Comparison of ENCODE assay signal across 33 cellular contexts in genomic region chr3:104126463-104126862, GRCh38.
"Had no signal": no experiment of that assay in that cellular context is flagged by ENCODE, and none has a peak within 500 bp of the region (broad histone marks: within the 10 kb centered on the region; RNA-seq: fewer than 3 reads in every experiment).

No MANE protein-coding gene starts in this region.

- H3K36me3 Mint-ChIP-seq: activated CD4-positive, alpha-beta memory T cell treated with anti-CD3 and anti-CD28 coated beads for 36 hours; activated CD8-positive, alpha-beta memory T cell treated with anti-CD3 and anti-CD28 coated beads, Interleukin-2, amount 10 ng/mL, durations not matched to agents 7 days and 5 days; activated naive CD4-positive, alpha-beta T cell treated with anti-CD3 and anti-CD28 coated beads, Interleukin-2, amount 50 U/mL, for 24 hours; activated naive CD8-positive, alpha-beta T cell treated with anti-CD3 and anti-CD28 coated beads for 36 hours had no signal

- H3K36me3 ChIP-seq: adrenal gland, heart left ventricle, WERI-Rb-1 had no signal

- H3K4me1 ChIP-seq: adrenal gland, body of pancreas, heart left ventricle had no signal

- H3K4me3 Mint-ChIP-seq: activated CD4-positive, alpha-beta memory T cell treated with anti-CD3 and anti-CD28 coated beads for 36 hours; activated CD4-positive, alpha-beta T cell treated with anti-CD3 and anti-CD28 coated beads for 36 hours; activated CD4-positive, alpha-beta T cell treated with anti-CD3 and anti-CD28 coated beads, Interleukin-2, amount 10 ng/mL, durations not matched to agents 24 days and 14 days; activated CD8-positive, alpha-beta memory T cell treated with anti-CD3 and anti-CD28 coated beads, Interleukin-2, amount 10 ng/mL, durations not matched to agents 7 days and 5 days; activated CD8-positive, alpha-beta T cell treated with anti-CD3 and anti-CD28 coated beads, Interleukin-2, amount 10 ng/mL, durations not matched to agents 7 days and 5 days; activated naive CD4-positive, alpha-beta T cell treated with anti-CD3 and anti-CD28 coated beads for 36 hours; activated naive CD4-positive, alpha-beta T cell treated with anti-CD3 and anti-CD28 coated beads, Interleukin-2, amount 50 U/mL, for 24 hours; activated naive CD8-positive, alpha-beta T cell treated with anti-CD3 and anti-CD28 coated beads for 36 hours; activated naive CD8-positive, alpha-beta T cell treated with anti-CD3 and anti-CD28 coated beads, Interleukin-2, amount 50 U/mL, for 24 hours; activated T-helper 1 cell treated with anti-CD3 and anti-CD28 coated beads, Interleukin-12 subunit alpha, Interleukin-12 subunit beta, Interleukin-2, Interleukin-4 antibody, amounts not matched to agents 30 ng/mL and 10 ng/mL and 1 ng/mL, durations not matched to agents 14 hours and 24 hours and 36 hours; T-helper 17 cell; T-helper 2 cell treated with Interferon-gamma antibody and Interleukin-4, amounts not matched to agents 5 μg/mL and 100 μg/mL, for 36 hours had no signal

- DNase-seq: activated CD4-positive, alpha-beta memory T cell treated with anti-CD3 and anti-CD28 coated beads for 36 hours; activated CD4-positive, alpha-beta T cell treated with anti-CD3 and anti-CD28 coated beads for 36 hours; activated CD4-positive, alpha-beta T cell treated with anti-CD3 and anti-CD28 coated beads, Interleukin-2, amount 10 ng/mL, durations not matched to agents 24 days and 14 days; activated CD4-positive, CD25-positive, alpha-beta regulatory T cell; activated CD4-positive, CD25-positive, alpha-beta regulatory T cell treated with anti-CD3 and anti-CD28 coated beads, Interleukin-2, amount 50 U/mL, for 72 hours; activated CD8-positive, alpha-beta memory T cell treated with anti-CD3 and anti-CD28 coated beads, Interleukin-2, amount 10 ng/mL, durations not matched to agents 7 days and 5 days; activated CD8-positive, alpha-beta memory T cell treated with anti-CD3 and anti-CD28 coated beads, Interleukin-2, amount 50 U/mL, for 4 hours; activated CD8-positive, alpha-beta T cell treated with anti-CD3 and anti-CD28 coated beads, Interleukin-2, amount 10 ng/mL, durations not matched to agents 7 days and 5 days; activated effector memory CD4-positive, alpha-beta T cell treated with anti-CD3 and anti-CD28 coated beads, Interleukin-2, amount 50 U/mL, for 16 hours; activated naive CD4-positive, alpha-beta T cell treated with anti-CD3 and anti-CD28 coated beads for 36 hours; activated naive CD8-positive, alpha-beta T cell treated with anti-CD3 and anti-CD28 coated beads for 36 hours; activated naive CD8-positive, alpha-beta T cell treated with anti-CD3 and anti-CD28 coated beads, Interleukin-2, amount 50 U/mL, for 24 hours; activated T-cell treated with anti-CD3 and anti-CD28 coated beads, Interleukin-2, amount 50 U/mL, for 1 hour; activated T-cell treated with anti-CD3 and anti-CD28 coated beads, Interleukin-2, amount 50 U/mL, for 48 hours; adrenal gland; amygdala; aorta; body of pancreas; caudate nucleus; cortex of kidney; effector CD8-positive, alpha-beta T cell; foreskin fibroblast; glutamatergic neuron; heart left ventricle; T-helper 1 cell; T-helper 17 cell; T1000; WERI-Rb-1 had no signal

- H3K4me3 ChIP-seq: adrenal gland, body of pancreas, heart left ventricle had no signal

- H3K27me3 Mint-ChIP-seq: activated CD4-positive, alpha-beta memory T cell treated with anti-CD3 and anti-CD28 coated beads for 36 hours; activated CD4-positive, alpha-beta T cell treated with anti-CD3 and anti-CD28 coated beads for 36 hours; activated CD4-positive, alpha-beta T cell treated with anti-CD3 and anti-CD28 coated beads, Interleukin-2, amount 10 ng/mL, durations not matched to agents 24 days and 14 days; activated CD8-positive, alpha-beta memory T cell treated with anti-CD3 and anti-CD28 coated beads, Interleukin-2, amount 10 ng/mL, durations not matched to agents 7 days and 5 days; activated naive CD4-positive, alpha-beta T cell treated with anti-CD3 and anti-CD28 coated beads, Interleukin-2, amount 50 U/mL, for 24 hours; activated naive CD8-positive, alpha-beta T cell treated with anti-CD3 and anti-CD28 coated beads for 36 hours; activated naive CD8-positive, alpha-beta T cell treated with anti-CD3 and anti-CD28 coated beads, Interleukin-2, amount 50 U/mL, for 24 hours; T-helper 17 cell had no signal

- H3K9me3 Mint-ChIP-seq: activated CD4-positive, alpha-beta T cell treated with anti-CD3 and anti-CD28 coated beads, Interleukin-2, amount 10 ng/mL, durations not matched to agents 24 days and 14 days; activated T-helper 1 cell treated with anti-CD3 and anti-CD28 coated beads, Interleukin-12 subunit alpha, Interleukin-12 subunit beta, Interleukin-2, Interleukin-4 antibody, amounts not matched to agents 30 ng/mL and 10 ng/mL and 1 ng/mL, durations not matched to agents 14 hours and 24 hours and 36 hours had no signal

- H3K27ac ChIP-seq: adrenal gland, body of pancreas, heart left ventricle, WERI-Rb-1 had no signal

- H3K27me3 ChIP-seq: adrenal gland, body of pancreas, heart left ventricle had no signal

- H3K4me1 Mint-ChIP-seq: activated CD4-positive, alpha-beta T cell treated with anti-CD3 and anti-CD28 coated beads for 36 hours; activated CD4-positive, alpha-beta T cell treated with anti-CD3 and anti-CD28 coated beads, Interleukin-2, amount 10 ng/mL, durations not matched to agents 24 days and 14 days; activated CD8-positive, alpha-beta memory T cell treated with anti-CD3 and anti-CD28 coated beads, Interleukin-2, amount 10 ng/mL, durations not matched to agents 7 days and 5 days; activated naive CD4-positive, alpha-beta T cell treated with anti-CD3 and anti-CD28 coated beads, Interleukin-2, amount 50 U/mL, for 24 hours; activated naive CD8-positive, alpha-beta T cell treated with anti-CD3 and anti-CD28 coated beads for 36 hours; activated naive CD8-positive, alpha-beta T cell treated with anti-CD3 and anti-CD28 coated beads, Interleukin-2, amount 50 U/mL, for 24 hours; T-helper 17 cell had no signal

- H3K27ac Mint-ChIP-seq: activated CD4-positive, alpha-beta memory T cell treated with anti-CD3 and anti-CD28 coated beads for 36 hours; activated CD4-positive, alpha-beta T cell treated with anti-CD3 and anti-CD28 coated beads for 36 hours; activated CD4-positive, alpha-beta T cell treated with anti-CD3 and anti-CD28 coated beads, Interleukin-2, amount 10 ng/mL, durations not matched to agents 24 days and 14 days; activated CD8-positive, alpha-beta memory T cell treated with anti-CD3 and anti-CD28 coated beads, Interleukin-2, amount 10 ng/mL, durations not matched to agents 7 days and 5 days; activated CD8-positive, alpha-beta T cell treated with anti-CD3 and anti-CD28 coated beads, Interleukin-2, amount 10 ng/mL, durations not matched to agents 7 days and 5 days; activated naive CD4-positive, alpha-beta T cell treated with anti-CD3 and anti-CD28 coated beads for 36 hours; activated naive CD4-positive, alpha-beta T cell treated with anti-CD3 and anti-CD28 coated beads, Interleukin-2, amount 50 U/mL, for 24 hours; activated naive CD8-positive, alpha-beta T cell treated with anti-CD3 and anti-CD28 coated beads for 36 hours; activated naive CD8-positive, alpha-beta T cell treated with anti-CD3 and anti-CD28 coated beads, Interleukin-2, amount 50 U/mL, for 24 hours; activated T-helper 1 cell treated with anti-CD3 and anti-CD28 coated beads, Interleukin-12 subunit alpha, Interleukin-12 subunit beta, Interleukin-2, Interleukin-4 antibody, amounts not matched to agents 30 ng/mL and 10 ng/mL and 1 ng/mL, durations not matched to agents 14 hours and 24 hours and 36 hours; activated T-helper 2 cell treated with anti-CD3 and anti-CD28 coated beads, Interferon-gamma antibody, Interleukin-2, Interleukin-4, amounts not matched to agents 10 μg/mL and 5 μg/mL and 100 μg/mL, durations not matched to agents 14 hours and 24 hours and 36 hours; T-helper 17 cell; T-helper 2 cell treated with Interferon-gamma antibody and Interleukin-4, amounts not matched to agents 5 μg/mL and 100 μg/mL, for 36 hours had no signal

- H3K9me3 ChIP-seq: body of pancreas had no signal

- ATAC-seq: activated CD4-positive, alpha-beta T cell treated with anti-CD3 and anti-CD28 coated beads for 36 hours; activated CD8-positive, alpha-beta memory T cell treated with anti-CD3 and anti-CD28 coated beads, Interleukin-2, amount 10 ng/mL, durations not matched to agents 7 days and 5 days; activated CD8-positive, alpha-beta T cell treated with anti-CD3 and anti-CD28 coated beads, Interleukin-2, amount 10 ng/mL, durations not matched to agents 7 days and 5 days; activated naive CD8-positive, alpha-beta T cell treated with anti-CD3 and anti-CD28 coated beads, Interleukin-2, amount 50 U/mL, for 24 hours; body of pancreas; esophagus mucosa; heart left ventricle; T-helper 17 cell had no signal
